ENCODE assay signal across 3 cellular contexts in genomic region chr16:75090900-75091299, GRCh38. TPM values are rescaled to one million over a fixed set of nuclear protein-coding genes. Genes with fewer than 3 reads are reported as not detected.
"Had no signal": no experiment of that assay in that cellular context is flagged by ENCODE, and none has a peak within 500 bp of the region (broad histone marks: within the 10 kb centered on the region; RNA-seq: fewer than 3 reads in every experiment).

No MANE protein-coding gene starts in this region.

RNA-seq across cellular contexts. Expression of gene LDHD, which starts 25.7 kb away (rescaled TPM):
- total RNA-seq: activated B cell treated with CpG ODN at 0.5 μM for 24 hours; activated CD8-positive, alpha-beta memory T cell treated with anti-CD3 and anti-CD28 coated beads, Interleukin-2, amount 10 ng/mL, durations not matched to agents 7 days and 5 days; astrocyte had no signal
